31 cellular contexts compared by ENCODE assay signal in genomic region chr22:32858121-32858703, GRCh38. TPM values are rescaled to one million over a fixed set of nuclear protein-coding genes. Genes with fewer than 3 reads are reported as not detected.
A peak's percentile ranks its signal among the peaks of the same experiment; 100 is the strongest.
DNase-seq lines count a peak whose midpoint lies in the region; TF ChIP-seq lines count a peak whose summit lies in the region.
"Had no signal": no experiment of that assay in that cellular context is flagged by ENCODE, and none has a peak within 500 bp of the region (broad histone marks: within the 10 kb centered on the region; RNA-seq: fewer than 3 reads in every experiment).

No MANE protein-coding gene starts in this region.

- no peak overlapping the region for H3K4me2 ChIP-seq in PC-9
- no peak overlapping the region for H3K4me2 ChIP-seq in neural progenitor cell
- H3K4me2 ChIP-seq: GM23338 had no signal

- H3K27ac ChIP-seq in PC-9: 0 out of 2 replicates have a peak overlapping the region, but pooled peaks have one; percentile 3
- H3K27ac ChIP-seq in neural progenitor cell: no peak overlapping the region
- H3K27ac ChIP-seq in WERI-Rb-1: no peak overlapping the region
- H3K27ac ChIP-seq in esophagus squamous epithelium: peak overlapping the region in 1 of 4 donors; percentile 31
- H3K27ac ChIP-seq in substantia nigra (ENCODE audit: low read depth, low read length, poor library complexity, severe bottlenecking): no peak overlapping the region
- H3K27ac ChIP-seq: epithelial cell of prostate, neutrophil, sigmoid colon had no signal

- H3K9me3 ChIP-seq in Caco-2 (no peaks in the 10 kb centered on the region), PC-9 (ENCODE audit: insufficient read depth, low read depth) (no peaks in the 10 kb centered on the region), neural progenitor cell (ENCODE audit: low read depth) (no peaks in the 10 kb centered on the region), WERI-Rb-1 (ENCODE audit: severe bottlenecking) (no peaks in the 10 kb centered on the region), esophagus squamous epithelium (no peaks in the 10 kb centered on the region)
- H3K9me3 ChIP-seq: BE2C, neutrophil, sigmoid colon had no signal

- H2AFZ ChIP-seq in PC-9 (no peak overlapping the region), neural progenitor cell (replicated peaks) (no peak overlapping the region)
- H2AFZ ChIP-seq: GM23338 had no signal

- TF ChIP-seq CTCF in Caco-2 (IDR thresholded peaks at IDR 0.05; ENCODE audit: insufficient read depth in 1 of 2, low read depth in 1 of 2, low read length in 1 of 2, severe bottlenecking in 1 of 2, unreplicated experiment in 1 of 2) (no peak), PC-9 (conservative IDR thresholded peaks at IDR 0.05) (no peak), neural progenitor cell (IDR thresholded peaks at IDR 0.05) (no peak), WERI-Rb-1 (IDR thresholded peaks at IDR 0.05; ENCODE audit: low read depth, low read length) (no peak), esophagus squamous epithelium (IDR thresholded peaks at IDR 0.05) (no peak)

- H3K27me3 ChIP-seq in Caco-2 (replicated peaks; ENCODE audit: control insufficient read depth, insufficient read depth, low read length) (no peaks in the 10 kb centered on the region), PC-9 (ENCODE audit: insufficient read depth, low read depth) (no peaks in the 10 kb centered on the region), neural progenitor cell (no peaks in the 10 kb centered on the region), WERI-Rb-1 (ENCODE audit: insufficient read depth, low read depth, severe bottlenecking) (no peaks in the 10 kb centered on the region), esophagus squamous epithelium (no peaks in the 10 kb centered on the region)
- H3K27me3 ChIP-seq: BE2C, neutrophil, sigmoid colon had no signal

- H3F3A ChIP-seq in PC-9 (ENCODE audit: insufficient read depth, low read depth) (peaks cover 99% of the 10 kb centered on the region), neural progenitor cell (ENCODE audit: low read depth) (no peaks in the 10 kb centered on the region)

- no peaks in the 10 kb centered on the region for H3K27me3 Mint-ChIP-seq in Caco-2 (ENCODE audit: insufficient read depth, unreplicated experiment)
- peaks cover 5% of the 10 kb centered on the region for H3K27me3 Mint-ChIP-seq in neural progenitor cell (ENCODE audit: insufficient read depth, low read depth)
- H3K27me3 Mint-ChIP-seq: activated naive CD8-positive, alpha-beta T cell treated with anti-CD3 and anti-CD28 coated beads, Interleukin-2, amount 10 ng/mL, durations not matched to agents 7 days and 5 days; progenitor cell of endocrine pancreas; type B pancreatic cell had no signal

- H3K4me1 ChIP-seq in Caco-2: no peaks in the 10 kb centered on the region; the same call in 1 of the 2 replicates
- no peaks in the 10 kb centered on the region for H3K4me1 ChIP-seq in PC-9 (replicated peaks; ENCODE audit: insufficient read depth)
- no peaks in the 10 kb centered on the region for H3K4me1 ChIP-seq in neural progenitor cell
- H3K4me1 ChIP-seq in esophagus squamous epithelium: peaks cover 0 to 21% (median 4%) of the 10 kb centered on the region in 3 donors

- CTCF ChIA-PET in Caco-2 (lab: Charles Lee) (no interaction called here), PC-9 (lab: Charles Lee) (no interaction called here)

- intact Hi-C loops in Caco-2 (cut with micrococcal nuclease; ENCODE audit: unreplicated experiment): no loop called here
- intact Hi-C loops in PC-9 (cut with micrococcal nuclease; ENCODE audit: unreplicated experiment): no loop called here
- intact Hi-C loops in esophagus squamous epithelium (cut with DNase I): no loop called here

- peaks cover 76% of the 10 kb centered on the region for H4K20me1 ChIP-seq in PC-9 (ENCODE audit: insufficient read depth)
- H4K20me1 ChIP-seq in neural progenitor cell (ENCODE audit: low read depth): no peaks in the 10 kb centered on the region

- H3K4me3 Mint-ChIP-seq in Caco-2 (ENCODE audit: unreplicated experiment) (no peak overlapping the region), neural progenitor cell (peak overlapping the region; percentile 30)
- H3K4me3 Mint-ChIP-seq: activated naive CD8-positive, alpha-beta T cell treated with anti-CD3 and anti-CD28 coated beads, Interleukin-2, amount 10 ng/mL, durations not matched to agents 7 days and 5 days; GM23338; HFFc6; T-helper 17 cell; type B pancreatic cell had no signal

- POLR2A ChIA-PET in Caco-2 (lab: Charles Lee): no interaction called here
- POLR2A ChIA-PET in PC-9 (lab: Charles Lee; ENCODE audit: unreplicated experiment): interaction anchor here (0.6 kb wide), 1 partner anchor 257 kb away, joined by 8 read pairs; no protein-coding TSS in a partner anchor

- peaks cover 28% of the 10 kb centered on the region for H3K36me3 Mint-ChIP-seq in Caco-2 (ENCODE audit: insufficient read depth, unreplicated experiment)
- H3K36me3 Mint-ChIP-seq in neural progenitor cell: no peaks in the 10 kb centered on the region
- H3K36me3 Mint-ChIP-seq: activated naive CD8-positive, alpha-beta T cell treated with anti-CD3 and anti-CD28 coated beads, Interleukin-2, amount 10 ng/mL, durations not matched to agents 7 days and 5 days had no signal

- no peak overlapping the region for H3K9ac ChIP-seq in neural progenitor cell

- H3K4me1 Mint-ChIP-seq in Caco-2 (ENCODE audit: low read depth, unreplicated experiment) (peaks cover 5% of the 10 kb centered on the region), neural progenitor cell (peaks cover 4% of the 10 kb centered on the region)
- H3K4me1 Mint-ChIP-seq: activated naive CD8-positive, alpha-beta T cell treated with anti-CD3 and anti-CD28 coated beads, Interleukin-2, amount 10 ng/mL, durations not matched to agents 7 days and 5 days; T-helper 17 cell had no signal

- no TSS peak for BruUV-seq in Caco-2 (replicated peaks; lab: Mats Ljungman, UMichigan)
- no TSS peak for BruUV-seq in PC-9 (replicated peaks; lab: Mats Ljungman, UMichigan)

- DNase-seq in Caco-2 (no peak), NCI-H187 (lab: John Stamatoyannopoulos, UW) (peak; percentile 16 to 64), PC-9 (no peak), neural progenitor cell (ENCODE audit: low spot score) (no peak), NCI-H2227 treated with DMSO at 0.1 percent for 48 hours (lab: John Stamatoyannopoulos, UW) (no peak), WERI-Rb-1 (no peak), esophagus squamous epithelium (lab: John Stamatoyannopoulos, UW) (no peak), substantia nigra (lab: John Stamatoyannopoulos, UW) (no peak)
- DNase-seq: activated CD4-positive, alpha-beta T cell treated with anti-CD3 and anti-CD28 coated beads, Interleukin-2, amount 50 U/mL, for 48 hours; activated gamma-delta T cell treated with Interleukin-2 at 50 U/mL for 16 hours; activated naive CD8-positive, alpha-beta T cell treated with anti-CD3 and anti-CD28 coated beads, Interleukin-2, amount 10 ng/mL, durations not matched to agents 7 days and 5 days; activated T-cell treated with anti-CD3 and anti-CD28 coated beads, Interleukin-2, amount 50 U/mL, for 48 hours; aorta; BE2C; DND-41; effector CD4-positive, alpha-beta T cell; HFFc6; hypothalamus; NCI-H1092 treated with DMSO at 0.1 percent for 48 hours; NCI-H2081; NCI-H446 treated with DMSO at 0.1 percent for 48 hours; SHP77; sigmoid colon; stimulated activated CD4-positive, alpha-beta T cell treated with anti-CD3 and anti-CD28 coated beads, Interleukin-4, amount 100 ng/mL, for 1 hour; T-helper 17 cell had no signal

- no peak for TF ChIP-seq POLR2A in esophagus squamous epithelium (IDR thresholded peaks at IDR 0.05)

- H3K9me3 Mint-ChIP-seq in Caco-2 (ENCODE audit: unreplicated experiment) (no peaks in the 10 kb centered on the region), neural progenitor cell (no peaks in the 10 kb centered on the region)
- H3K9me3 Mint-ChIP-seq: activated naive CD8-positive, alpha-beta T cell treated with anti-CD3 and anti-CD28 coated beads, Interleukin-2, amount 10 ng/mL, durations not matched to agents 7 days and 5 days; GM23338; HFFc6; type B pancreatic cell had no signal

- 67 to 90% methylated on average over 1 to 3 of the region's 3 CpGs for WGBS in esophagus squamous epithelium, 2 donors

- no peaks in the 10 kb centered on the region for H3K9me2 ChIP-seq in PC-9 (ENCODE audit: insufficient read depth)

- H3K4me3 ChIP-seq in Caco-2 (ENCODE audit: low read depth, low read length): no peak overlapping the region
- no peak overlapping the region for H3K4me3 ChIP-seq in PC-9
- H3K4me3 ChIP-seq in neural progenitor cell: no peak overlapping the region
- H3K4me3 ChIP-seq in WERI-Rb-1 (ENCODE audit: low read depth, low read length): no peak overlapping the region
- H3K4me3 ChIP-seq in esophagus squamous epithelium: no peak overlapping the region
- H3K4me3 ChIP-seq: GM23338, sigmoid colon had no signal

- H3K36me3 ChIP-seq in Caco-2 (ENCODE audit: control insufficient read depth, insufficient read depth, low read length) (peaks cover 4% of the 10 kb centered on the region), PC-9 (ENCODE audit: low read depth) (peaks cover 74% of the 10 kb centered on the region), neural progenitor cell (no peaks in the 10 kb centered on the region), WERI-Rb-1 (no peaks in the 10 kb centered on the region), esophagus squamous epithelium (peaks cover 5 to 73% (median 6%) of the 10 kb centered on the region in 3 donors)
- H3K36me3 ChIP-seq: BE2C, neutrophil had no signal

- H3K27ac Mint-ChIP-seq in Caco-2 (ENCODE audit: unreplicated experiment): peak overlapping the region; percentile 26
- no peak overlapping the region for H3K27ac Mint-ChIP-seq in neural progenitor cell
- H3K27ac Mint-ChIP-seq: activated naive CD8-positive, alpha-beta T cell treated with anti-CD3 and anti-CD28 coated beads, Interleukin-2, amount 10 ng/mL, durations not matched to agents 7 days and 5 days; GM23338; HFFc6; progenitor cell of endocrine pancreas; T-helper 17 cell; type B pancreatic cell had no signal

- H3K79me2 ChIP-seq in PC-9 (ENCODE audit: low read depth) (peaks cover 35% of the 10 kb centered on the region), neural progenitor cell (ENCODE audit: low read depth) (no peaks in the 10 kb centered on the region)

RNA-seq across cellular contexts. Expression of gene TIMP3, which starts 56.7 kb away (rescaled TPM):
- total RNA-seq in Caco-2 (2022): 72.8 and 86.4 TPM in 2 replicates
- 79.8 and 89.3 TPM in 2 replicates for total RNA-seq in PC-9 (2021)
- 6.3 and 6.9 TPM in 2 replicates for total RNA-seq in neural progenitor cell (ENCODE audit: low replicate concordance)
- total RNA-seq in esophagus squamous epithelium: 100 to 1,000 TPM in 1 of 4 donors, 10 to 100 TPM in 3; 15.3 to 306 (median 54.2) TPM
- total RNA-seq: HT-29 had no signal

Comparison
In these comparisons a context has a peak if more than half of its experiments do, and no peak if none do; other contexts are left out.
1. DNase-seq: peak in NCI-H187 (2 of 2); none in Caco-2 (0 of 2), PC-9 (0 of 2), neural progenitor cell (single experiment), NCI-H2227 treated with DMSO at 0.1 percent for 48 hours (single experiment), WERI-Rb-1 (single experiment), esophagus squamous epithelium (single experiment) and substantia nigra (0 of 49).